8 cellular contexts compared by ENCODE assay signal in the genomic region with DNA sequence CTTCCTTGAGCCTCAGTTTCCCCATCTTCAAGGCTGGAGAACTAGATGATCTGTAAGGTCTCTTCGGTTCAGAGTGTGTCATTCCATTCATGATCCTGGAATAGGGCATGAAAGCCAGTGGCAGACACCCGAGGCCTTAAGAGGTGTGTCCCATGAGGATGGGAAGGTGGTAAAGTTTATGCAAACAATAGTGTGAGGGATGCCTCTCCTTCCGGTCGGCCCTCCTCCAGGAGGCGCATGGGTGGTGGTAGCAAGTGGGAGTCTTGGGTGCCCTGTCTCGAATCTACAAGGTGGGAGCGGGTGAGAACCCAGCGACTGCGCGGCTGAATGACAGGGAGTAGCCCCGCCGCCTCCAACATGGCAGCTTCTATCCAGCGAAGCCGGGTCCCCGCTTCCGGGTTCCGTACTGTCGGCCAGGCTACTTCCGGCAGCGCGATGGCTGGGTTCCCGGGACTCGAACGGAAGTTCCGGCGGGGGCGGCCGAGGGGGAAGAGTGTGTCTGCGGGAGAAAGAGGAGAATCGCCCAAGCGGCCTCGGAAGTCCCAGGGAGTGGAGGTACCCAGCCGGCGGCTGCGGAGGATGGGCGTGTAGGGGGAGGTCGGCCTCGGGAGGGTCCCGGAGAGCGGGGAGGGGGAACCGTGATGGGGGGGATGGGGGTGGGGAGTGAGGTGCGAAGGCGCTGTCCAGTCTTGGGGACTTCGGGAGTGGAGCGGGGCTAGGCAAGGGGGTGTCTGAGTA. TPM values are rescaled to one million over a fixed set of nuclear protein-coding genes. Genes with fewer than 3 reads are reported as not detected.
DNase-seq lines count a peak whose midpoint lies in the region; ATAC-seq and TF ChIP-seq lines count a peak whose summit lies in the region.

A gene (plus strand): TSS at position 450 of the 738 bp plus-strand sequence. CDS start 1,538 bp downstream, outside the sequence.

- intact Hi-C loops in lower leg skin (cut with DNase I; ENCODE audit: low total_unique reads), result no loop called here

- no peak for TF ChIP-seq CTCF in lower leg skin (IDR thresholded peaks at IDR 0.05)

- peaks cover 16 to 29% of the 10 kb centered on the region in 2 donors for H3K4me1 ChIP-seq in duodenal mucosa (ENCODE audit: control insufficient read depth in 1 of 2, insufficient read depth in 2 of 2, low read length in 2 of 2)

- no peaks in the 10 kb centered on the region for H3K27me3 Mint-ChIP-seq in activated CD4-positive, alpha-beta memory T cell treated with anti-CD3 and anti-CD28 coated beads, Interleukin-2, amount 10 ng/mL, durations not matched to agents 7 days and 5 days

- peak; percentile 93 for ATAC-seq in GM19043 (IDR thresholded peaks at IDR 0.05; ENCODE audit: low read depth, unreplicated experiment)
- peak; percentile 84 for ATAC-seq in HG03442 (IDR thresholded peaks at IDR 0.05; ENCODE audit: unreplicated experiment)

- no peaks in the 10 kb centered on the region for H3K9me3 ChIP-seq in duodenal mucosa (ENCODE audit: control insufficient read depth in 1 of 2, low read length in 2 of 2)

- H3K36me3 ChIP-seq in duodenal mucosa (ENCODE audit: control insufficient read depth in 1 of 2, insufficient read depth in 2 of 2, low read length in 2 of 2), result peaks cover 9 to 30% of the 10 kb centered on the region in 2 donors

- POLR2A ChIA-PET in activated CD4-positive, alpha-beta memory T cell treated with anti-CD3 and anti-CD28 coated beads, Interleukin-2, amount 10 ng/mL, durations not matched to agents 7 days and 5 days (lab: Charles Lee), result interaction anchor here (0.8 to 9.3 kb wide), 8 partner anchors 10 to 190 kb away, joined by 3 to 115 read pairs (median 5); a partner anchor contains a TSS

- peak within 1 kb of the TSS; percentile 85 to 94 for H3K9ac ChIP-seq in duodenal mucosa (ENCODE audit: low read depth in 1 of 2, low read length in 2 of 2)

- TF ChIP-seq POLR2A in lower leg skin (IDR thresholded peaks at IDR 0.05), result no peak

- H3K4me3 Mint-ChIP-seq in activated CD4-positive, alpha-beta memory T cell treated with anti-CD3 and anti-CD28 coated beads, Interleukin-2, amount 10 ng/mL, durations not matched to agents 7 days and 5 days, result peak within 1 kb of the TSS; percentile 94

- no peaks in the 10 kb centered on the region for H3K27me3 ChIP-seq in duodenal mucosa (ENCODE audit: control insufficient read depth in 1 of 2, insufficient read depth in 2 of 2, low read length in 2 of 2)

- CTCF ChIA-PET in activated CD4-positive, alpha-beta memory T cell treated with anti-CD3 and anti-CD28 coated beads, Interleukin-2, amount 10 ng/mL, durations not matched to agents 7 days and 5 days (lab: Charles Lee), result interaction anchor here (0.7 to 3.2 kb wide), 6 partner anchors 12 to 19 kb away, joined by 3 to 11 read pairs (median 4); a partner anchor contains a TSS

- DNase-seq in Ammon's horn (ENCODE audit: low spot score), result peak; percentile 95
- DNase-seq in NCI-H748 treated with DMSO at 0.1 percent for 48 hours (lab: John Stamatoyannopoulos, UW), result peak; percentile 39
- peak; percentile 90 for DNase-seq in activated CD4-positive, alpha-beta memory T cell treated with anti-CD3 and anti-CD28 coated beads, Interleukin-2, amount 10 ng/mL, durations not matched to agents 7 days and 5 days
- peak; percentile 93 to 99 for DNase-seq in lower leg skin (ENCODE audit: low spot score in 2 of 2)
- DNase-seq in stimulated activated CD4-positive, alpha-beta T cell treated with anti-CD3 and anti-CD28 coated beads, Interleukin-4, amount 100 ng/mL, for 4 hours, result peak; percentile 83 to 85

- peak within 1 kb of the TSS; percentile 91 for H3K27ac Mint-ChIP-seq in activated CD4-positive, alpha-beta memory T cell treated with anti-CD3 and anti-CD28 coated beads, Interleukin-2, amount 10 ng/mL, durations not matched to agents 7 days and 5 days

- peaks cover 57% of the 10 kb centered on the region for H3K36me3 Mint-ChIP-seq in activated CD4-positive, alpha-beta memory T cell treated with anti-CD3 and anti-CD28 coated beads, Interleukin-2, amount 10 ng/mL, durations not matched to agents 7 days and 5 days (ENCODE audit: low read depth)

- H3K9me3 Mint-ChIP-seq in activated CD4-positive, alpha-beta memory T cell treated with anti-CD3 and anti-CD28 coated beads, Interleukin-2, amount 10 ng/mL, durations not matched to agents 7 days and 5 days, result no peaks in the 10 kb centered on the region

- 1% methylated on average over 45 of the region's 45 CpGs for WGBS in lower leg skin, 2 donors

- peaks cover 32% of the 10 kb centered on the region for H3K4me1 Mint-ChIP-seq in activated CD4-positive, alpha-beta memory T cell treated with anti-CD3 and anti-CD28 coated beads, Interleukin-2, amount 10 ng/mL, durations not matched to agents 7 days and 5 days

- no peak within 1 kb of the TSS for H3K27ac ChIP-seq in duodenal mucosa (ENCODE audit: low read depth, low read length)

- H3K4me3 ChIP-seq in duodenal mucosa (ENCODE audit: low read depth in 1 of 2, low read length in 2 of 2) (peak within 1 kb of the TSS; percentile 91 to 97), lower leg skin (ENCODE audit: low read depth, poor library complexity, severe bottlenecking) (peak within 1 kb of the TSS; percentile 44)

RNA-seq across cellular contexts. Expression of the gene that starts here (rescaled TPM):
- 10 to 100 TPM; 76.1 to 80.8 TPM for total RNA-seq in activated CD4-positive, alpha-beta memory T cell treated with anti-CD3 and anti-CD28 coated beads, Interleukin-2, amount 10 ng/mL, durations not matched to agents 7 days and 5 days
- 10 to 100 TPM; 57.6 to 76.0 (median 66.7) TPM for total RNA-seq in lower leg skin

Comparison
In these comparisons a context has a peak if more than half of its experiments do, and no peak if none do; other contexts are left out.
1. DNase-seq: peak in every context shown above with its lines; median percentile 96 in lower leg skin; 95 in Ammon's horn; 90 in activated CD4-positive, alpha-beta memory T cell treated with anti-CD3 and anti-CD28 coated beads, Interleukin-2, amount 10 ng/mL, durations not matched to agents 7 days and 5 days; 84 in stimulated activated CD4-positive, alpha-beta T cell treated with anti-CD3 and anti-CD28 coated beads, Interleukin-4, amount 100 ng/mL, for 4 hours; 39 in NCI-H748 treated with DMSO at 0.1 percent for 48 hours.